In the genomic region with DNA sequence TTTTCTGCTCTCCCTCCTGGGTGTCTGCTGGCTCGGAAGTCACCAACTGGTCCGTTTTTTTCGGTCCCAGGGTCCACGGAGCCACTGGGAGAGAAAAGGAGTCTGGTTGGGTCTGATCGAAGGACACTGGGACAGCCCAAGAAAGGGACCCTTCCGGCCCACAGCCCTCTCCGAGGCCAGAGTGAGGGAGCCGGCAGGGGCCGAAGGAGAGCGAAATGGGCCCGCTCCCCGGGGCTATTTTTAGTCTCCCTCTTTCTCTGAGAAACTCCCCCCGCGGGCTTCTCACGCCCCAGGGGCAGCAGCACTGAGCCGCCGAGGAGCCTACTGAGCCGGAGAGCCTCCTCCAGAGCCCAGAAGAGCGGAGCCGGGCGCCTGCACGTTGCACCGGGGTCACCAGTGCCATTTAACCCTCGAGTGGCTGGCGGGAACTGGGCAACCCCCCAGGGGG, we compare ENCODE assay signal across 10 cellular contexts.
DNase-seq lines count a peak whose midpoint lies in the region; ATAC-seq and TF ChIP-seq lines count a peak whose summit lies in the region.
"Had no signal": no experiment of that assay in that cellular context is flagged by ENCODE, and none has a peak within 500 bp of the region (broad histone marks: within the 10 kb centered on the region; RNA-seq: fewer than 3 reads in every experiment).

No MANE protein-coding gene starts in this region.

- H3K27ac Mint-ChIP-seq in nephron: peak overlapping the region in 2 of 3 experiments; percentile 51 to 75

- H3K27me3 Mint-ChIP-seq in nephron (ENCODE audit: low read depth): peaks cover 89% of the 10 kb centered on the region

- H3K36me3 Mint-ChIP-seq in nephron (ENCODE audit: low read depth): peaks cover 3% of the 10 kb centered on the region

- no peaks in the 10 kb centered on the region for H3K27me3 ChIP-seq in GM06990 (replicated peaks; ENCODE audit: control insufficient read depth, insufficient read depth, low read length)

- H3K27ac ChIP-seq in cingulate gyrus (ENCODE audit: low read depth, low read length): peak overlapping the region; percentile 81

- TF ChIP-seq CTCF in GM06990 (IDR thresholded peaks at IDR 0.05; ENCODE audit: insufficient read depth, low read length, poor library complexity, severe bottlenecking) (no peak), nephron (IDR thresholded peaks at IDR 0.05; ENCODE audit: unreplicated experiment in 3 of 3) (no peak)

- H3K4me3 ChIP-seq in GM06990 (replicated peaks; ENCODE audit: low read depth, low read length): peak overlapping the region; percentile 78

- H3K4me3 Mint-ChIP-seq in nephron: peak overlapping the region; percentile 72 to 77 (median 75)

- H3K9me3 Mint-ChIP-seq in nephron: no peaks in the 10 kb centered on the region

- H3K4me1 Mint-ChIP-seq in nephron: peaks cover 45% of the 10 kb centered on the region

- DNase-seq in GM06990 (ENCODE audit: extremely low read depth, insufficient read length) (peak; percentile 46), HEK293T (ENCODE audit: extremely low spot score) (no peak), 8988T (no peak)
- DNase-seq: GDM1, NCI-H1694 had no signal

- H3K36me3 ChIP-seq in GM06990 (ENCODE audit: control insufficient read depth, insufficient read depth, low read length): peaks cover 3% of the 10 kb centered on the region; the same call in 1 of the 2 replicates

- CTCF ChIA-PET in HEK293T (lab: Yijun Ruan, JAX): interaction anchor here (2.0 kb wide), 1 partner anchor 10 kb away, joined by 8 read pairs; no protein-coding TSS in a partner anchor

- ATAC-seq in GM21825 (IDR thresholded peaks at IDR 0.05; ENCODE audit: unreplicated experiment) (peak; percentile 28), HG03025 (IDR thresholded peaks at IDR 0.05; ENCODE audit: low FRiP score, unreplicated experiment) (no peak), HG02763 (IDR thresholded peaks at IDR 0.05; ENCODE audit: unreplicated experiment) (no peak)

- POLR2A ChIA-PET in HEK293T (lab: Yijun Ruan, JAX): no interaction called here

TF ChIP-seq in HEK293T, 16 proteins besides CTCF, POLR2A, EP300 and RAD21:
- TF ChIP-seq LEF1 (IDR thresholded peaks at IDR 0.05; ENCODE audit: borderline replicate concordance): no peak
- no peak for TF ChIP-seq CTBP1 (IDR thresholded peaks at IDR 0.05; ENCODE audit: borderline replicate concordance)
- TF ChIP-seq FOXK2 (IDR thresholded peaks at IDR 0.05): no peak
- no peak for TF ChIP-seq ARNT (IDR thresholded peaks at IDR 0.05)
- no peak for TF ChIP-seq NFRKB (IDR thresholded peaks at IDR 0.05)
- TF ChIP-seq SP1 (IDR thresholded peaks at IDR 0.05): no peak
TF ChIP-seq in HEK293T: peak in this region for 0.
